ENCODE assay signal across 1 cellular context in genomic region chr16:77443834-77444460, GRCh38.
TF ChIP-seq lines count a peak whose summit lies in the region.

No MANE protein-coding gene starts in this region.

TF ChIP-seq in HEK293, 187 proteins besides CTCF, POLR2A, EP300 and RAD21 (continued from another document):
- TF ChIP-seq FEZF1 (tag by site-specific recombination; IDR thresholded peaks at IDR 0.05) (peak; percentile 8; the same call in 1 of the 2 replicates), ZNF157 (tag by site-specific recombination; IDR thresholded peaks at IDR 0.05) (no peak), ZNF843 (tag by site-specific recombination; IDR thresholded peaks at IDR 0.05) (no peak), MEIS1 (CRISPR knock-in tag; IDR thresholded peaks at IDR 0.05; ENCODE audit: borderline replicate concordance) (no peak), ZBTB48 (tag by site-specific recombination; IDR thresholded peaks at IDR 0.05) (no peak), ZNF274 (IDR thresholded peaks at IDR 0.05; ENCODE audit: low read length) (no peak), ZNF274 (tag by site-specific recombination; IDR thresholded peaks at IDR 0.05; ENCODE audit: borderline replicate concordance) (no peak), ZEB2 (tag by site-specific recombination; IDR thresholded peaks at IDR 0.05) (no peak), ZNF510 (tag by site-specific recombination; IDR thresholded peaks at IDR 0.05; ENCODE audit: insufficient replicate concordance) (no peak), ZNF248 (tag by site-specific recombination; IDR thresholded peaks at IDR 0.05) (no peak), PRDM4 (tag by site-specific recombination; IDR thresholded peaks at IDR 0.05) (no peak), RBAK (tag by site-specific recombination; IDR thresholded peaks at IDR 0.05) (no peak), ZNF302 (tag by site-specific recombination; IDR thresholded peaks at IDR 0.05; ENCODE audit: low read depth) (no peak), ZSCAN4 (tag by site-specific recombination; IDR thresholded peaks at IDR 0.05) (no peak), KLF9 (tag by site-specific recombination; IDR thresholded peaks at IDR 0.05; ENCODE audit: low read depth) (no peak), ZNF132 (tag by site-specific recombination; IDR thresholded peaks at IDR 0.05; ENCODE audit: borderline replicate concordance) (no peak), ZNF624 (tag by site-specific recombination; IDR thresholded peaks at IDR 0.05) (no peak), BCL11A (tag by site-specific recombination; IDR thresholded peaks at IDR 0.05; ENCODE audit: low read depth) (no peak), ZNF184 (tag by site-specific recombination; IDR thresholded peaks at IDR 0.05) (no peak), PRDM10 (tag by site-specific recombination; IDR thresholded peaks at IDR 0.05) (peak; percentile 86), PRDM6 (tag by site-specific recombination; IDR thresholded peaks at IDR 0.05) (peak; percentile 54; the same call in 1 of the 2 replicates), ZNF221 (tag by site-specific recombination; IDR thresholded peaks at IDR 0.05; ENCODE audit: borderline replicate concordance) (no peak), ZNF626 (tag by site-specific recombination; IDR thresholded peaks at IDR 0.05) (no peak)
